Comparison of ENCODE assay signal across 12 cellular contexts in the genomic region with DNA sequence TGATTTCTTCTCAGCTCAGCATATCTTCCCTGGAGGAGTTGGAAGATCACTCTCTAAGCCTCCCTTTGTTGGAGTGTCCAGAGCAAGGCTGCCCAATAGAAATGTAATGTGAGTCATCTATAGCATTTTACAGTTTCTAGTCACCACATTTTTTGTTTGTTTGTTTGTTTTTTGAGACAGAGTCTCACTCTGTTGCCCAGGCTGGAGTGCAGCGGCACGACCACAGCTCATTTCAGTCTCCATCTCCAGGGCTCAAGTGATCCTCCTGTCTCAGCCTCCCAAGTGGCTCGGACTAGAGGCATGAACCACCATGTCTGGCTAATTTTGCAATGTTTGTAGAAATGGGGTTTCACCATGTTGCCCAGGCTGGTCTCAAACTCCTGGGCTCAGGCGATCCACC. TPM values are rescaled to one million over a fixed set of nuclear protein-coding genes. Genes with fewer than 3 reads are reported as not detected.
DNase-seq lines count a peak whose midpoint lies in the region; ATAC-seq and TF ChIP-seq lines count a peak whose summit lies in the region.
"Had no signal": no experiment of that assay in that cellular context is flagged by ENCODE, and none has a peak within 500 bp of the region (broad histone marks: within the 10 kb centered on the region; RNA-seq: fewer than 3 reads in every experiment).

No MANE protein-coding gene starts in this region.

- no peak for ATAC-seq in stimulated activated effector memory CD8-positive, alpha-beta T cell treated with anti-CD3 and anti-CD28 coated beads, Interleukin-12 subunit alpha, Interleukin-12 subunit beta, amount 100 ng/mL, for 72 hours
- no peak for ATAC-seq in activated CD4-positive, alpha-beta T cell treated with anti-CD3 and anti-CD28 coated beads for 36 hours
- no peak for ATAC-seq in GM21723 (IDR thresholded peaks at IDR 0.05; ENCODE audit: unreplicated experiment)

- dilution Hi-C loops in mammary epithelial cell (cut with HindIII; ENCODE audit: low sequenced_read_pairs) = no loop called here

- POLR2A ChIA-PET in activated CD4-positive, alpha-beta T cell treated with anti-CD3 and anti-CD28 coated beads for 36 hours (lab: Charles Lee) = no interaction called here

- H3K27ac Mint-ChIP-seq in stimulated activated effector memory CD8-positive, alpha-beta T cell treated with anti-CD3 and anti-CD28 coated beads, Interleukin-12 subunit alpha, Interleukin-12 subunit beta, amount 100 ng/mL, for 72 hours = no peak overlapping the region
- no peak overlapping the region for H3K27ac Mint-ChIP-seq in activated CD4-positive, alpha-beta T cell treated with anti-CD3 and anti-CD28 coated beads for 36 hours

- peaks cover 22% of the 10 kb centered on the region for H3K36me3 Mint-ChIP-seq in stimulated activated effector memory CD8-positive, alpha-beta T cell treated with anti-CD3 and anti-CD28 coated beads, Interleukin-12 subunit alpha, Interleukin-12 subunit beta, amount 100 ng/mL, for 72 hours
- peaks cover 30% of the 10 kb centered on the region for H3K36me3 Mint-ChIP-seq in activated CD4-positive, alpha-beta T cell treated with anti-CD3 and anti-CD28 coated beads for 36 hours (ENCODE audit: low read depth)

- H3K9me3 ChIP-seq in mammary epithelial cell (replicated peaks; ENCODE audit: insufficient read depth, low read length) = no peaks in the 10 kb centered on the region
- no peaks in the 10 kb centered on the region for H3K9me3 ChIP-seq in breast epithelium
- H3K9me3 ChIP-seq: esophagus muscularis mucosa had no signal

- no TSS peak for BruUV-seq in mammary epithelial cell (replicated peaks; lab: Mats Ljungman, UMichigan)

- no peaks in the 10 kb centered on the region for H3K36me3 ChIP-seq in mammary epithelial cell (ENCODE audit: insufficient read depth, low read length)
- H3K36me3 ChIP-seq in breast epithelium = no peaks in the 10 kb centered on the region
- H3K36me3 ChIP-seq: esophagus muscularis mucosa had no signal

- DNase-seq in mammary epithelial cell = peak; percentile 40
- no peak for DNase-seq in breast epithelium (ENCODE audit: low spot score in 2 of 2)
- peak; percentile 67 for DNase-seq in SK-MEL-5 (ENCODE audit: low read depth, low spot score)
- peak; percentile 11 for DNase-seq in fibroblast of mammary gland (ENCODE audit: low read depth)
- no peak for DNase-seq in stimulated activated effector memory CD8-positive, alpha-beta T cell treated with anti-CD3 and anti-CD28 coated beads, Interleukin-12 subunit alpha, Interleukin-12 subunit beta, amount 100 ng/mL, for 72 hours (ENCODE audit: low spot score in 2 of 2)
- DNase-seq in activated CD4-positive, alpha-beta T cell treated with anti-CD3 and anti-CD28 coated beads for 36 hours = no peak
- no peak for DNase-seq in DMS 273 treated with DMSO at 0.1 percent for 48 hours (lab: John Stamatoyannopoulos, UW)
- DNase-seq: activated naive CD4-positive, alpha-beta T cell treated with Interleukin-2 at 50 U/mL for 16 hours; NCI-H1092 treated with DMSO at 0.1 percent for 48 hours; NCI-H345 had no signal

- H3K27ac ChIP-seq in mammary epithelial cell (ENCODE audit: insufficient read depth, low read depth, low read length) = no peak overlapping the region
- no peak overlapping the region for H3K27ac ChIP-seq in breast epithelium
- H3K27ac ChIP-seq: esophagus muscularis mucosa had no signal

- no peak overlapping the region for H2AFZ ChIP-seq in mammary epithelial cell (ENCODE audit: low read depth, low read length)

- no peak overlapping the region for H3K4me3 ChIP-seq in mammary epithelial cell (replicated peaks in 1 of 3; ENCODE audit: insufficient read depth in 1 of 3, low read depth in 2 of 3, low read length in 3 of 3)
- H3K4me3 ChIP-seq in breast epithelium = no peak overlapping the region
- H3K4me3 ChIP-seq in fibroblast of mammary gland (ENCODE audit: control insufficient read depth, low read depth, low read length) = no peak overlapping the region
- H3K4me3 ChIP-seq: esophagus muscularis mucosa had no signal

- TF ChIP-seq CTCF in mammary epithelial cell (conservative IDR thresholded peaks at IDR 0.05 in 1 of 2, IDR thresholded peaks at IDR 0.05 in 1 of 2; ENCODE audit: extremely low read depth in 1 of 2, insufficient read depth in 1 of 2, low read depth in 1 of 2, low read length in 2 of 2) (no peak), breast epithelium (IDR thresholded peaks at IDR 0.05) (no peak), fibroblast of mammary gland (conservative IDR thresholded peaks at IDR 0.05; ENCODE audit: control insufficient read depth, insufficient read depth, low read depth, low read length) (no peak)

- TF ChIP-seq POLR2A in breast epithelium (IDR thresholded peaks at IDR 0.05) = no peak

- 100% methylated on average over 4 of the region's 4 CpGs for WGBS in mammary epithelial cell (ENCODE audit: low coverage, missing lambda C conversion rate)

- H3K4me2 ChIP-seq in mammary epithelial cell (ENCODE audit: insufficient read depth, low read depth, low read length) = no peak overlapping the region

- no peak overlapping the region for H3K9ac ChIP-seq in mammary epithelial cell (ENCODE audit: insufficient read depth, low read length)

- H3K27me3 ChIP-seq in mammary epithelial cell (ENCODE audit: insufficient read depth, low read length) = no peaks in the 10 kb centered on the region
- no peaks in the 10 kb centered on the region for H3K27me3 ChIP-seq in breast epithelium

- in situ Hi-C loops in mammary epithelial cell (cut with MboI; ENCODE audit: low sequenced_read_pairs in 2 of 2) (no loop called here), SK-MEL-5 (cut with HindIII; ENCODE audit: low pct_unique_long_range_greater_than_20kb, low sequenced_read_pairs) (no loop called here)

- CTCF ChIA-PET in mammary epithelial cell (lab: Charles Lee; ENCODE audit: low non-redundant PET) = no interaction called here
- CTCF ChIA-PET in activated CD4-positive, alpha-beta T cell treated with anti-CD3 and anti-CD28 coated beads for 36 hours (lab: Charles Lee) = interaction anchor here (1.4 kb wide), 1 partner anchor 9 kb away, joined by 4 read pairs; no protein-coding TSS in a partner anchor

- peaks cover 18% of the 10 kb centered on the region for H3K4me1 ChIP-seq in mammary epithelial cell (ENCODE audit: insufficient read depth, low read length)
- H3K4me1 ChIP-seq in breast epithelium = no peaks in the 10 kb centered on the region

- intact Hi-C loops in mammary epithelial cell (cut with micrococcal nuclease) = no loop called here
- intact Hi-C loops in breast epithelium (cut with DNase I; ENCODE audit: low total_unique reads) = no loop called here
- intact Hi-C loops in activated CD4-positive, alpha-beta T cell treated with anti-CD3 and anti-CD28 coated beads for 36 hours (cut with DNase I, micrococcal nuclease) = no loop called here

- peak overlapping the region; percentile 45 for H3K4me3 Mint-ChIP-seq in stimulated activated effector memory CD8-positive, alpha-beta T cell treated with anti-CD3 and anti-CD28 coated beads, Interleukin-12 subunit alpha, Interleukin-12 subunit beta, amount 100 ng/mL, for 72 hours
- no peak overlapping the region for H3K4me3 Mint-ChIP-seq in activated CD4-positive, alpha-beta T cell treated with anti-CD3 and anti-CD28 coated beads for 36 hours

- H4K20me1 ChIP-seq in mammary epithelial cell (ENCODE audit: insufficient read depth, low read length) = no peaks in the 10 kb centered on the region

- no peaks in the 10 kb centered on the region for H3K27me3 Mint-ChIP-seq in activated CD4-positive, alpha-beta T cell treated with anti-CD3 and anti-CD28 coated beads for 36 hours

- peaks cover 58% of the 10 kb centered on the region for H3K4me1 Mint-ChIP-seq in stimulated activated effector memory CD8-positive, alpha-beta T cell treated with anti-CD3 and anti-CD28 coated beads, Interleukin-12 subunit alpha, Interleukin-12 subunit beta, amount 100 ng/mL, for 72 hours
- peaks cover 76% of the 10 kb centered on the region for H3K4me1 Mint-ChIP-seq in activated CD4-positive, alpha-beta T cell treated with anti-CD3 and anti-CD28 coated beads for 36 hours

- H3K79me2 ChIP-seq in mammary epithelial cell (ENCODE audit: insufficient read depth, low read length) = no peaks in the 10 kb centered on the region

- no peaks in the 10 kb centered on the region for H3K9me3 Mint-ChIP-seq in stimulated activated effector memory CD8-positive, alpha-beta T cell treated with anti-CD3 and anti-CD28 coated beads, Interleukin-12 subunit alpha, Interleukin-12 subunit beta, amount 100 ng/mL, for 72 hours
- H3K9me3 Mint-ChIP-seq in activated CD4-positive, alpha-beta T cell treated with anti-CD3 and anti-CD28 coated beads for 36 hours (ENCODE audit: low read depth) = no peaks in the 10 kb centered on the region

RNA-seq across cellular contexts. Expression of gene KLHL6, which starts 21.3 kb away (rescaled TPM):
- total RNA-seq in mammary epithelial cell = under 1 TPM; 0.12 to 0.67 TPM
- polyA plus RNA-seq in mammary epithelial cell = 0.08 TPM
- polyA minus RNA-seq in mammary epithelial cell = not detected
- total RNA-seq in breast epithelium = 1 to 10 TPM; 2.7 to 7.9 (median 4.3) TPM
- 0.11 and 0.13 TPM in 2 replicates for total RNA-seq in SK-MEL-5 (2014; rRNA removed; shearing (Covaris generic))
- polyA plus RNA-seq in SK-MEL-5 (2015; cell fraction: cytosol; rRNA removed) = 0.03 and 0.05 TPM in 2 replicates
- 0.59 and 2.2 TPM in 2 replicates for polyA plus RNA-seq in SK-MEL-5 (2015; cell fraction: nucleus; rRNA removed)
- 10 to 100 TPM; 62.8 to 64.7 TPM for total RNA-seq in activated CD4-positive, alpha-beta T cell treated with anti-CD3 and anti-CD28 coated beads for 36 hours

Comparison
In these comparisons a context has a peak if more than half of its experiments do, and no peak if none do; other contexts are left out.
1. DNase-seq: peak in mammary epithelial cell (single experiment), SK-MEL-5 (single experiment) and fibroblast of mammary gland (single experiment); none in breast epithelium (0 of 2), stimulated activated effector memory CD8-positive, alpha-beta T cell treated with anti-CD3 and anti-CD28 coated beads, Interleukin-12 subunit alpha, Interleukin-12 subunit beta, amount 100 ng/mL, for 72 hours (0 of 2), activated CD4-positive, alpha-beta T cell treated with anti-CD3 and anti-CD28 coated beads for 36 hours (single experiment) and DMS 273 treated with DMSO at 0.1 percent for 48 hours (single experiment).
2. RNA of gene KLHL6, which starts 21.3 kb away (total RNA-seq): 62.8 to 64.7 TPM in activated CD4-positive, alpha-beta T cell treated with anti-CD3 and anti-CD28 coated beads for 36 hours; 2.7 to 7.9 TPM in breast epithelium, 0.12 to 0.67 TPM in mammary epithelial cell and 0.11 to 0.13 TPM in SK-MEL-5; every median in the first group is over 4 times any median in the second.